In genomic region chr3:115779011-115779410, GRCh38 we compare ENCODE assay signal across 28 cellular contexts.
"Had no signal": no experiment of that assay in that cellular context is flagged by ENCODE, and none has a peak within 500 bp of the region (broad histone marks: within the 10 kb centered on the region; RNA-seq: fewer than 3 reads in every experiment).

No MANE protein-coding gene starts in this region.

- H3K9me3 ChIP-seq: stomach, suprapubic skin, testis, thoracic aorta, thyroid gland, tibial artery, tibial nerve, transverse colon, upper lobe of left lung, upper lobe of right lung, uterus, vagina had no signal

- DNase-seq: stimulated activated CD4-positive, alpha-beta T cell treated with anti-CD3 and anti-CD28 coated beads, Interleukin-2, amount 100 ng/mL, for 48 hours; stimulated activated CD4-positive, alpha-beta T cell treated with anti-CD3 and anti-CD28 coated beads, Interleukin-4, amount 100 ng/mL, for 1 hour; stimulated activated CD4-positive, alpha-beta T cell treated with anti-CD3 and anti-CD28 coated beads, Interleukin-4, amount 100 ng/mL, for 24 hours; stimulated activated CD4-positive, alpha-beta T cell treated with anti-CD3 and anti-CD28 coated beads, Interleukin-4, amount 100 ng/mL, for 4 hours; stimulated activated CD8-positive, alpha-beta memory T cell treated with anti-CD3 and anti-CD28 coated beads, Interleukin-4, amount 100 ng/mL, for 48 hours; stimulated activated naive B cell treated with anti-CD40 and anti-IgM and Interleukin-4, amounts not matched to agents 10 μg/mL and 1 μg/mL and 100 μg/mL, for 72 hours; stimulated activated naive CD4-positive, alpha-beta T cell; stimulated activated naive CD4-positive, alpha-beta T cell treated with Interleukin-2 at 50 U/mL for 16 hours; stimulated activated naive CD8-positive, alpha-beta T cell treated with anti-CD3 and anti-CD28 coated beads, Interleukin-15, amount 100 ng/mL, for 72 hours; stimulated activated naive CD8-positive, alpha-beta T cell treated with anti-CD3 and anti-CD28 coated beads, Interleukin-15, Interleukin-2, amounts not matched to agents 100 U/mL and 50 U/mL, for 24 hours; stomach; substantia nigra; testis; thyroid gland; tibial artery; transverse colon; upper lobe of right lung; uterus had no signal

- H3K27me3 ChIP-seq: stomach, suprapubic skin, testis, thyroid gland, tibial artery, tibial nerve, transverse colon, upper lobe of left lung, upper lobe of right lung, uterus, vagina had no signal

- H3K27ac Mint-ChIP-seq: stimulated activated effector memory CD8-positive, alpha-beta T cell treated with anti-CD3 and anti-CD28 coated beads, Interleukin-12 subunit alpha, Interleukin-12 subunit beta, amount 100 ng/mL, for 72 hours; stimulated activated memory B cell treated with anti-CD40 and anti-IgM and Interleukin-4, amounts not matched to agents 10 μg/mL and 1 μg/mL and 100 μg/mL, for 72 hours; stimulated activated naive B cell treated with anti-CD40 and anti-IgM and Interleukin-4, amounts not matched to agents 10 μg/mL and 1 μg/mL and 100 μg/mL, for 72 hours; stimulated activated naive CD8-positive, alpha-beta T cell treated with anti-CD3 and anti-CD28 coated beads, Interleukin-15, amount 100 ng/mL, for 72 hours; stimulated activated naive CD8-positive, alpha-beta T cell treated with anti-CD3 and anti-CD28 coated beads, Interleukin-15, Interleukin-2, amounts not matched to agents 100 ng/mL and 50 ng/mL, for 24 hours; type B pancreatic cell had no signal

- FAIRE-seq: urothelium cell line had no signal

- ATAC-seq: stimulated activated effector memory CD8-positive, alpha-beta T cell treated with anti-CD3 and anti-CD28 coated beads, Interleukin-12 subunit alpha, Interleukin-12 subunit beta, amount 100 ng/mL, for 72 hours; stimulated activated memory B cell treated with anti-CD40 and anti-IgM and Interleukin-4, amounts not matched to agents 10 μg/mL and 1 μg/mL and 100 μg/mL, for 72 hours; stimulated activated naive B cell treated with anti-CD40 and anti-IgM and Interleukin-4, amounts not matched to agents 10 μg/mL and 1 μg/mL and 100 μg/mL, for 72 hours; stimulated activated naive CD8-positive, alpha-beta T cell treated with anti-CD3 and anti-CD28 coated beads, Interleukin-15, amount 100 ng/mL, for 72 hours; stimulated activated naive CD8-positive, alpha-beta T cell treated with anti-CD3 and anti-CD28 coated beads, Interleukin-15, Interleukin-2, amounts not matched to agents 100 U/mL and 50 U/mL, for 24 hours; upper lobe of right lung had no signal

- H3K4me3 ChIP-seq: stomach, suprapubic skin, testis, thoracic aorta, thyroid gland, tibial artery, tibial nerve, transverse colon, upper lobe of left lung, upper lobe of right lung, uterus, vagina had no signal

- H3K36me3 ChIP-seq: stomach, suprapubic skin, thoracic aorta, thyroid gland, tibial artery, tibial nerve, transverse colon, upper lobe of left lung, upper lobe of right lung, uterus, vagina had no signal

- H3K4me1 Mint-ChIP-seq: stimulated activated effector memory CD8-positive, alpha-beta T cell treated with anti-CD3 and anti-CD28 coated beads, Interleukin-12 subunit alpha, Interleukin-12 subunit beta, amount 100 ng/mL, for 72 hours; stimulated activated memory B cell treated with anti-CD40 and anti-IgM and Interleukin-4, amounts not matched to agents 10 μg/mL and 1 μg/mL and 100 μg/mL, for 72 hours; stimulated activated naive CD8-positive, alpha-beta T cell treated with anti-CD3 and anti-CD28 coated beads, Interleukin-15, amount 100 ng/mL, for 72 hours had no signal

- H3K9me3 Mint-ChIP-seq: stimulated activated effector memory CD8-positive, alpha-beta T cell treated with anti-CD3 and anti-CD28 coated beads, Interleukin-12 subunit alpha, Interleukin-12 subunit beta, amount 100 ng/mL, for 72 hours; stimulated activated memory B cell treated with anti-CD40 and anti-IgM and Interleukin-4, amounts not matched to agents 10 μg/mL and 1 μg/mL and 100 μg/mL, for 72 hours; stimulated activated naive B cell treated with anti-CD40 and anti-IgM and Interleukin-4, amounts not matched to agents 10 μg/mL and 1 μg/mL and 100 μg/mL, for 72 hours; stimulated activated naive CD8-positive, alpha-beta T cell treated with anti-CD3 and anti-CD28 coated beads, Interleukin-15, amount 100 ng/mL, for 72 hours; stimulated activated naive CD8-positive, alpha-beta T cell treated with anti-CD3 and anti-CD28 coated beads, Interleukin-15, Interleukin-2, amounts not matched to agents 100 ng/mL and 50 ng/mL, for 24 hours; type B pancreatic cell had no signal

- H3K4me3 Mint-ChIP-seq: stimulated activated effector memory CD8-positive, alpha-beta T cell treated with anti-CD3 and anti-CD28 coated beads, Interleukin-12 subunit alpha, Interleukin-12 subunit beta, amount 100 ng/mL, for 72 hours; stimulated activated memory B cell treated with anti-CD40 and anti-IgM and Interleukin-4, amounts not matched to agents 10 μg/mL and 1 μg/mL and 100 μg/mL, for 72 hours; stimulated activated naive B cell treated with anti-CD40 and anti-IgM and Interleukin-4, amounts not matched to agents 10 μg/mL and 1 μg/mL and 100 μg/mL, for 72 hours; stimulated activated naive CD8-positive, alpha-beta T cell treated with anti-CD3 and anti-CD28 coated beads, Interleukin-15, amount 100 ng/mL, for 72 hours; stimulated activated naive CD8-positive, alpha-beta T cell treated with anti-CD3 and anti-CD28 coated beads, Interleukin-15, Interleukin-2, amounts not matched to agents 100 ng/mL and 50 ng/mL, for 24 hours; type B pancreatic cell had no signal

- H3K27ac ChIP-seq: stomach, suprapubic skin, testis, thoracic aorta, thyroid gland, tibial artery, tibial nerve, transverse colon, upper lobe of left lung, upper lobe of right lung, uterus, vagina had no signal

- H3K4me1 ChIP-seq: testis, tibial artery, upper lobe of right lung, uterus had no signal

- H3K27me3 Mint-ChIP-seq: stimulated activated memory B cell treated with anti-CD40 and anti-IgM and Interleukin-4, amounts not matched to agents 10 μg/mL and 1 μg/mL and 100 μg/mL, for 72 hours; stimulated activated naive B cell treated with anti-CD40 and anti-IgM and Interleukin-4, amounts not matched to agents 10 μg/mL and 1 μg/mL and 100 μg/mL, for 72 hours; stimulated activated naive CD8-positive, alpha-beta T cell treated with anti-CD3 and anti-CD28 coated beads, Interleukin-15, amount 100 ng/mL, for 72 hours; stimulated activated naive CD8-positive, alpha-beta T cell treated with anti-CD3 and anti-CD28 coated beads, Interleukin-15, Interleukin-2, amounts not matched to agents 100 ng/mL and 50 ng/mL, for 24 hours; type B pancreatic cell had no signal

- H3K36me3 Mint-ChIP-seq: stimulated activated effector memory CD8-positive, alpha-beta T cell treated with anti-CD3 and anti-CD28 coated beads, Interleukin-12 subunit alpha, Interleukin-12 subunit beta, amount 100 ng/mL, for 72 hours; stimulated activated memory B cell treated with anti-CD40 and anti-IgM and Interleukin-4, amounts not matched to agents 10 μg/mL and 1 μg/mL and 100 μg/mL, for 72 hours; stimulated activated naive B cell treated with anti-CD40 and anti-IgM and Interleukin-4, amounts not matched to agents 10 μg/mL and 1 μg/mL and 100 μg/mL, for 72 hours; type B pancreatic cell had no signal
